8 cellular contexts compared by ENCODE assay signal in the genomic region with DNA sequence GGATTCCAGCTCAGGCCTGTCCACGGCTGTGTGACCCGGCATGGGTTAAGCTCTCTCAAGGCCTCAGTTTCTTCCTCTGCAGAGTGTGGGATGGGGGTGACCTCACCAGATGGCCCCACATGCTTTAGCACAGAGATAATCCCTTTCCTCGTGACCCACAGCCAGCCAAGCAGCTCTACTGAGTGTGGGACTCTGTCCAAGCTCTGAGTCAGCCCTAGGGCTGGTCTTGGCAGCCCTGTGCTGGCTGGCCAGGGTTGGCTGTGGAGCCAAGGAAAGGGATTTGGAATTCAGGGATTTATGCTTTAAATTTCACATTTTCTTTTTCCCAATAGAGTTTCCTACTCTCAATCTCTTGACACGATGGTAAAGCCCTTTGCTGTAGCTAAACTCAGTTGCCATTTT. TPM values are rescaled to one million over a fixed set of nuclear protein-coding genes. Genes with fewer than 3 reads are reported as not detected.
A peak's percentile ranks its signal among the peaks of the same experiment; 100 is the strongest.
DNase-seq lines count a peak whose midpoint lies in the region; TF ChIP-seq lines count a peak whose summit lies in the region.

No MANE protein-coding gene starts in this region.

- H3K4me3 ChIP-seq in HFF-Myc (replicated peaks; ENCODE audit: low read depth, low read length) (0 out of 2 replicates have a peak overlapping the region, but pooled peaks have one; percentile 6), astrocyte of the cerebellum (ENCODE audit: low read depth, low read length) (no peak overlapping the region), hepatocyte (no peak overlapping the region), skeletal muscle satellite cell (ENCODE audit: low read length) (peak overlapping the region; percentile 47)

- DNase-seq in HFF-Myc (ENCODE audit: extremely low read depth, low read depth) = peak; percentile 94
- peak; percentile 94 for DNase-seq in astrocyte of the cerebellum (ENCODE audit: low read depth)
- DNase-seq in hepatocyte (ENCODE audit: low spot score) = peak; percentile 87
- no peak for DNase-seq in NCI-H82 (lab: John Stamatoyannopoulos, UW)
- no peak for DNase-seq in nephron progenitor cell
- no peak for DNase-seq in NCI-H2081 (lab: John Stamatoyannopoulos, UW)
- DNase-seq in activated naive CD8-positive, alpha-beta T cell treated with anti-CD3 and anti-CD28 coated beads for 36 hours = no peak

- H2AFZ ChIP-seq in hepatocyte = no peak overlapping the region

- H3K9me3 ChIP-seq in hepatocyte (ENCODE audit: low read depth) (no peaks in the 10 kb centered on the region), skeletal muscle satellite cell (replicated peaks; ENCODE audit: low read length) (no peaks in the 10 kb centered on the region)

- H3K79me2 ChIP-seq in hepatocyte = no peaks in the 10 kb centered on the region

- H3K9me3 Mint-ChIP-seq in nephron progenitor cell = peaks cover 14% of the 10 kb centered on the region
- peaks cover 1% of the 10 kb centered on the region for H3K9me3 Mint-ChIP-seq in activated naive CD8-positive, alpha-beta T cell treated with anti-CD3 and anti-CD28 coated beads for 36 hours

- peak overlapping the region; percentile 72 for H3K9ac ChIP-seq in skeletal muscle satellite cell (ENCODE audit: low read depth, low read length)

- in situ Hi-C loops in astrocyte of the cerebellum (cut with HindIII; ENCODE audit: low sequenced_read_pairs) = no loop called here

- H3K4me3 Mint-ChIP-seq in nephron progenitor cell = no peak overlapping the region
- H3K4me3 Mint-ChIP-seq in activated naive CD8-positive, alpha-beta T cell treated with anti-CD3 and anti-CD28 coated beads for 36 hours = no peak overlapping the region

- H3K27me3 Mint-ChIP-seq in nephron progenitor cell (ENCODE audit: low read depth, poor library complexity) = peaks cover 37% of the 10 kb centered on the region
- peaks cover 4% of the 10 kb centered on the region for H3K27me3 Mint-ChIP-seq in activated naive CD8-positive, alpha-beta T cell treated with anti-CD3 and anti-CD28 coated beads for 36 hours

- peak overlapping the region; percentile 89 for H3K27ac ChIP-seq in hepatocyte

- H4K20me1 ChIP-seq in hepatocyte (ENCODE audit: insufficient read depth, poor library complexity, severe bottlenecking) = no peaks in the 10 kb centered on the region

- WGBS in hepatocyte (ENCODE audit: low lambda C conversion rate, missing lambda C conversion rate) = 58% methylated on average over 4 of the region's 4 CpGs

- H3K36me3 ChIP-seq in hepatocyte (replicated peaks; ENCODE audit: insufficient read depth, low read depth) (no peaks in the 10 kb centered on the region), skeletal muscle satellite cell (ENCODE audit: insufficient read depth, low read length) (no peaks in the 10 kb centered on the region)

- H3K4me2 ChIP-seq in hepatocyte (no peak overlapping the region), skeletal muscle satellite cell (ENCODE audit: low read length) (peak overlapping the region; percentile 74)

- no peaks in the 10 kb centered on the region for H3K36me3 Mint-ChIP-seq in nephron progenitor cell (ENCODE audit: low read depth)
- peaks cover 1% of the 10 kb centered on the region for H3K36me3 Mint-ChIP-seq in activated naive CD8-positive, alpha-beta T cell treated with anti-CD3 and anti-CD28 coated beads for 36 hours

- TF ChIP-seq CTCF in HFF-Myc (IDR thresholded peaks at IDR 0.05; ENCODE audit: low read depth, low read length, missing control alignments) = no peak
- no peak for TF ChIP-seq CTCF in astrocyte of the cerebellum (IDR thresholded peaks at IDR 0.05; ENCODE audit: low read depth, low read length, missing control alignments)
- TF ChIP-seq CTCF in hepatocyte (IDR thresholded peaks at IDR 0.05; ENCODE audit: poor library complexity) = no peak
- TF ChIP-seq CTCF in nephron progenitor cell (IDR thresholded peaks at IDR 0.05) = no peak

- H3K4me1 Mint-ChIP-seq in nephron progenitor cell = no peaks in the 10 kb centered on the region
- H3K4me1 Mint-ChIP-seq in activated naive CD8-positive, alpha-beta T cell treated with anti-CD3 and anti-CD28 coated beads for 36 hours = peaks cover 7% of the 10 kb centered on the region

- no peak overlapping the region for H3K27ac Mint-ChIP-seq in nephron progenitor cell
- no peak overlapping the region for H3K27ac Mint-ChIP-seq in activated naive CD8-positive, alpha-beta T cell treated with anti-CD3 and anti-CD28 coated beads for 36 hours

- peaks cover 13% of the 10 kb centered on the region for H3K4me1 ChIP-seq in hepatocyte (ENCODE audit: insufficient read depth)
- H3K4me1 ChIP-seq in skeletal muscle satellite cell (ENCODE audit: control insufficient read depth, insufficient read depth, low read length) = peaks cover 44% of the 10 kb centered on the region

- H3K27me3 ChIP-seq in hepatocyte (no peaks in the 10 kb centered on the region), skeletal muscle satellite cell (ENCODE audit: control insufficient read depth, insufficient read depth, low read length) (no peaks in the 10 kb centered on the region)

- H3K9me2 ChIP-seq in hepatocyte (replicated peaks; ENCODE audit: insufficient read depth) = no peaks in the 10 kb centered on the region

RNA-seq across cellular contexts. Expression of a gene that starts 19.7 kb away (rescaled TPM):
- total RNA-seq in hepatocyte = 308 and 403 TPM in 2 replicates
- 1,210 and 1,380 TPM in 2 replicates for polyA plus RNA-seq in hepatocyte
- 79.3 and 213 TPM in 2 replicates for total RNA-seq in skeletal muscle satellite cell (2012; rRNA removed)
- total RNA-seq in activated naive CD8-positive, alpha-beta T cell treated with anti-CD3 and anti-CD28 coated beads for 36 hours = 1 to 10 TPM; 6.5 to 6.8 TPM

RNA-seq across cellular contexts. Expression of a gene that starts 56.8 kb away (rescaled TPM):
- 129 and 169 TPM in 2 replicates for total RNA-seq in hepatocyte
- polyA plus RNA-seq in hepatocyte = 147 and 179 TPM in 2 replicates
- 182 and 202 TPM in 2 replicates for total RNA-seq in skeletal muscle satellite cell (2012; rRNA removed)
- 100 to 1,000 TPM; 135 to 141 TPM for total RNA-seq in activated naive CD8-positive, alpha-beta T cell treated with anti-CD3 and anti-CD28 coated beads for 36 hours

Comparison
In these comparisons a context has a peak if more than half of its experiments do, and no peak if none do; other contexts are left out.
1. DNase-seq: peak in HFF-Myc (single experiment), astrocyte of the cerebellum (single experiment) and hepatocyte (single experiment); none in NCI-H82 (single experiment), nephron progenitor cell (single experiment), NCI-H2081 (0 of 2) and activated naive CD8-positive, alpha-beta T cell treated with anti-CD3 and anti-CD28 coated beads for 36 hours (single experiment).
2. H3K4me3 ChIP-seq: peak in HFF-Myc (single experiment) and skeletal muscle satellite cell (single experiment); none in astrocyte of the cerebellum (single experiment) and hepatocyte (single experiment).
3. RNA of a gene that starts 19.7 kb away (total RNA-seq): 308 to 403 TPM in hepatocyte; 6.5 to 6.8 TPM in activated naive CD8-positive, alpha-beta T cell treated with anti-CD3 and anti-CD28 coated beads for 36 hours; every median in the first group is over 10 times any median in the second.